ENCODE assay signal across 8 cellular contexts in the genomic region with DNA sequence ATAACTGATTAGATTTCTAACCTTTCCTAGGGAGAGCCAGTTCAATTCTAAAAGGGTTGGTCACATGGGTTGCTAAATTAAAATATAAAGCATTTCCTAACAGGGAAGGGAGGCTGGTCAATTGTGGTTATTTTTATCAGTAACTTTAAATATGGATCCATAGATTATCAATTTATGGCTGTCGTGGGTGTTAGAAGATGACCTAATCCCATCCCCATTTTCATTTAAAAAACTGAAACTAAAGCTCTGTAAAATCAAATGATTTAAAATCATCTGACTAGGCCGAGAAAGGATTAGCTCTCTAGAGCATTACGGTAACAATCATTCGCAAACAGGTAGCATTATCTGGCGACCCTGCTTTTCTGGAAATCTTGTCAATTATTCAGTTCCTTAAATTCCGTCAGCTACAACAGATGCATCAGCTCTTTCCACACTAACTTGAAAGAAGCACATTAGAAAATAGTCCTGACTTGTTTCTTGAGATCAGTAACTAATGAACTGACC. TPM values are rescaled to one million over a fixed set of nuclear protein-coding genes. Genes with fewer than 3 reads are reported as not detected.
A peak's percentile ranks its signal among the peaks of the same experiment; 100 is the strongest.
DNase-seq lines count a peak whose midpoint lies in the region; ATAC-seq and TF ChIP-seq lines count a peak whose summit lies in the region.

No MANE protein-coding gene starts in this region.

- H3K4me1 Mint-ChIP-seq in activated T-cell treated with anti-CD3 and anti-CD28 coated beads, Interleukin-2, amount 50 U/mL, for 72 hours (ENCODE audit: low read depth) = peaks cover 64% of the 10 kb centered on the region
- H3K4me1 Mint-ChIP-seq in activated naive CD8-positive, alpha-beta T cell treated with anti-CD3 and anti-CD28 coated beads, Interleukin-2, amount 10 ng/mL, durations not matched to agents 7 days and 5 days = peaks cover 33% of the 10 kb centered on the region

- peak overlapping the region; percentile 88 to 94 for H3K4me3 Mint-ChIP-seq in activated T-cell treated with anti-CD3 and anti-CD28 coated beads, Interleukin-2, amount 50 U/mL, for 72 hours
- H3K4me3 Mint-ChIP-seq in activated naive CD8-positive, alpha-beta T cell treated with anti-CD3 and anti-CD28 coated beads, Interleukin-2, amount 10 ng/mL, durations not matched to agents 7 days and 5 days = peak overlapping the region; percentile 100

- H3K9me3 Mint-ChIP-seq in activated T-cell treated with anti-CD3 and anti-CD28 coated beads, Interleukin-2, amount 50 U/mL, for 72 hours = no peaks in the 10 kb centered on the region
- H3K9me3 Mint-ChIP-seq in activated naive CD8-positive, alpha-beta T cell treated with anti-CD3 and anti-CD28 coated beads, Interleukin-2, amount 10 ng/mL, durations not matched to agents 7 days and 5 days = no peaks in the 10 kb centered on the region

- TF ChIP-seq CTCF in left lung (IDR thresholded peaks at IDR 0.05) = no peak
- no peak for TF ChIP-seq CTCF in transverse colon (IDR thresholded peaks at IDR 0.05)

- peak overlapping the region; percentile 36 to 85 for H3K4me3 ChIP-seq in left lung
- H3K4me3 ChIP-seq in transverse colon = peak overlapping the region; percentile 21 to 87 (median 54)

- no peaks in the 10 kb centered on the region for H3K27me3 Mint-ChIP-seq in activated T-cell treated with anti-CD3 and anti-CD28 coated beads, Interleukin-2, amount 50 U/mL, for 72 hours (ENCODE audit: low read depth)
- H3K27me3 Mint-ChIP-seq in activated naive CD8-positive, alpha-beta T cell treated with anti-CD3 and anti-CD28 coated beads, Interleukin-2, amount 10 ng/mL, durations not matched to agents 7 days and 5 days = no peaks in the 10 kb centered on the region

- no peak for DNase-seq in activated T-cell treated with anti-CD3 and anti-CD28 coated beads, Interleukin-2, amount 50 U/mL, for 72 hours
- DNase-seq in activated T-cell treated with anti-CD3 and anti-CD28 coated beads, Interleukin-2, amount 50 U/mL, for 1 hour = no peak
- DNase-seq in activated naive CD8-positive, alpha-beta T cell treated with anti-CD3 and anti-CD28 coated beads, Interleukin-2, amount 10 ng/mL, durations not matched to agents 7 days and 5 days = no peak
- DNase-seq in left lung = no peak
- DNase-seq in transverse colon = no peak
- no peak for DNase-seq in activated effector memory CD4-positive, alpha-beta T cell treated with anti-CD3 and anti-CD28 coated beads, Interleukin-2, amount 50 U/mL, for 16 hours
- DNase-seq in stimulated activated CD4-positive, alpha-beta T cell treated with anti-CD3 and anti-CD28 coated beads, Interleukin-2, amount 100 ng/mL, for 24 hours = no peak

- ATAC-seq in activated T-cell treated with anti-CD3 and anti-CD28 coated beads, Interleukin-2, amount 50 U/mL, for 72 hours (replicated peaks in 1 of 2) = no peak
- no peak for ATAC-seq in activated naive CD8-positive, alpha-beta T cell treated with anti-CD3 and anti-CD28 coated beads, Interleukin-2, amount 10 ng/mL, durations not matched to agents 7 days and 5 days (ENCODE audit: low read depth)
- ATAC-seq in left lung = no peak
- no peak for ATAC-seq in GM21515 (IDR thresholded peaks at IDR 0.05; ENCODE audit: unreplicated experiment)

- H3K27me3 ChIP-seq in left lung (no peaks in the 10 kb centered on the region), transverse colon (no peaks in the 10 kb centered on the region)

- intact Hi-C loops in left lung (cut with DNase I) = loop anchor here in 1 of 2 donors (5.0 kb wide), 1 partner anchor 51 kb away; a partner anchor contains a TSS
- intact Hi-C loops in transverse colon (cut with DNase I; ENCODE audit: low total_unique reads) = loop anchor here (2.0 kb wide), 1 partner anchor 53 kb away; a partner anchor contains a TSS

- no peak for TF ChIP-seq POLR2A in transverse colon (IDR thresholded peaks at IDR 0.05)

- in situ Hi-C loops in transverse colon (cut with MboI; ENCODE audit: low pct_ligation_motif_present in 1 of 4, low pct_unique_long_range_greater_than_20kb in 1 of 4, low sequenced_read_pairs in 3 of 4) = no loop called here

- peak overlapping the region; percentile 100 for H3K27ac ChIP-seq in left lung
- H3K27ac ChIP-seq in transverse colon = peak overlapping the region; percentile 97 to 99 (median 98)

- H3K27ac Mint-ChIP-seq in activated T-cell treated with anti-CD3 and anti-CD28 coated beads, Interleukin-2, amount 50 U/mL, for 72 hours = peak overlapping the region; percentile 99
- peak overlapping the region; percentile 100 for H3K27ac Mint-ChIP-seq in activated naive CD8-positive, alpha-beta T cell treated with anti-CD3 and anti-CD28 coated beads, Interleukin-2, amount 10 ng/mL, durations not matched to agents 7 days and 5 days

- no peak for TF ChIP-seq EP300 in transverse colon (IDR thresholded peaks at IDR 0.05; ENCODE audit: low read depth)

- H3K4me1 ChIP-seq in left lung (peaks cover 22 to 44% of the 10 kb centered on the region in 2 donors), transverse colon (peaks cover 26 to 43% (median 36%) of the 10 kb centered on the region in 4 donors)

- 11 to 13% methylated on average over 6 of the region's 6 CpGs for WGBS in transverse colon (ENCODE audit: low coverage in 1 of 2), 2 donors

- H3K36me3 ChIP-seq in left lung (peaks cover 5 to 25% of the 10 kb centered on the region in 2 donors), transverse colon (peaks cover 0 to 16% (median 3%) of the 10 kb centered on the region in 4 donors)

- H3K9me3 ChIP-seq in left lung (no peaks in the 10 kb centered on the region), transverse colon (no peaks in the 10 kb centered on the region)

- POLR2A ChIA-PET in activated naive CD8-positive, alpha-beta T cell treated with anti-CD3 and anti-CD28 coated beads, Interleukin-2, amount 10 ng/mL, durations not matched to agents 7 days and 5 days (lab: Charles Lee) = interaction anchor here (0.6 to 4.7 kb wide), 18 partner anchors 8 to 430 kb away, joined by 3 to 66 read pairs (median 4); a partner anchor contains a TSS

- peaks cover 13 to 35% of the 10 kb centered on the region in 2 donors for H3K36me3 Mint-ChIP-seq in activated T-cell treated with anti-CD3 and anti-CD28 coated beads, Interleukin-2, amount 50 U/mL, for 72 hours (ENCODE audit: insufficient read depth in 2 of 2)
- H3K36me3 Mint-ChIP-seq in activated naive CD8-positive, alpha-beta T cell treated with anti-CD3 and anti-CD28 coated beads, Interleukin-2, amount 10 ng/mL, durations not matched to agents 7 days and 5 days = peaks cover 32% of the 10 kb centered on the region

RNA-seq across cellular contexts. Expression of a gene that starts 0.9 kb away (rescaled TPM):
- total RNA-seq in activated T-cell treated with anti-CD3 and anti-CD28 coated beads, Interleukin-2, amount 50 U/mL, for 72 hours = 100 to 1,000 TPM; 140 to 148 TPM
- total RNA-seq in activated naive CD8-positive, alpha-beta T cell treated with anti-CD3 and anti-CD28 coated beads, Interleukin-2, amount 10 ng/mL, durations not matched to agents 7 days and 5 days = 100 to 1,000 TPM; 250 to 256 TPM
- total RNA-seq in left lung (100 to 1,000 TPM; 151 to 180 TPM), transverse colon (10 to 100 TPM; 40.6 to 83.2 (median 57.4) TPM)

RNA-seq across cellular contexts. Expression of a gene that starts 52.9 kb away (rescaled TPM):
- 10 to 100 TPM; 74.6 to 81.4 TPM for total RNA-seq in activated T-cell treated with anti-CD3 and anti-CD28 coated beads, Interleukin-2, amount 50 U/mL, for 72 hours
- total RNA-seq in activated naive CD8-positive, alpha-beta T cell treated with anti-CD3 and anti-CD28 coated beads, Interleukin-2, amount 10 ng/mL, durations not matched to agents 7 days and 5 days = 10 to 100 TPM; 71.0 to 78.8 TPM
- total RNA-seq in left lung (100 to 1,000 TPM in 1 of 2 donors, 10 to 100 TPM in 1; 98.4 to 104 TPM), transverse colon (100 to 1,000 TPM in 1 of 4 donors, 10 to 100 TPM in 3; 41.6 to 105 (median 65.2) TPM)
